ENCODE assay signal across 1 cellular context in genomic region chr1:15799928-15800835, GRCh38.
TF ChIP-seq lines count a peak whose summit lies in the region.

No MANE protein-coding gene starts in this region.

TF ChIP-seq in K562, 482 proteins besides CTCF, POLR2A, EP300 and RAD21 (continued from another document):
- TF ChIP-seq, protein P1, sequence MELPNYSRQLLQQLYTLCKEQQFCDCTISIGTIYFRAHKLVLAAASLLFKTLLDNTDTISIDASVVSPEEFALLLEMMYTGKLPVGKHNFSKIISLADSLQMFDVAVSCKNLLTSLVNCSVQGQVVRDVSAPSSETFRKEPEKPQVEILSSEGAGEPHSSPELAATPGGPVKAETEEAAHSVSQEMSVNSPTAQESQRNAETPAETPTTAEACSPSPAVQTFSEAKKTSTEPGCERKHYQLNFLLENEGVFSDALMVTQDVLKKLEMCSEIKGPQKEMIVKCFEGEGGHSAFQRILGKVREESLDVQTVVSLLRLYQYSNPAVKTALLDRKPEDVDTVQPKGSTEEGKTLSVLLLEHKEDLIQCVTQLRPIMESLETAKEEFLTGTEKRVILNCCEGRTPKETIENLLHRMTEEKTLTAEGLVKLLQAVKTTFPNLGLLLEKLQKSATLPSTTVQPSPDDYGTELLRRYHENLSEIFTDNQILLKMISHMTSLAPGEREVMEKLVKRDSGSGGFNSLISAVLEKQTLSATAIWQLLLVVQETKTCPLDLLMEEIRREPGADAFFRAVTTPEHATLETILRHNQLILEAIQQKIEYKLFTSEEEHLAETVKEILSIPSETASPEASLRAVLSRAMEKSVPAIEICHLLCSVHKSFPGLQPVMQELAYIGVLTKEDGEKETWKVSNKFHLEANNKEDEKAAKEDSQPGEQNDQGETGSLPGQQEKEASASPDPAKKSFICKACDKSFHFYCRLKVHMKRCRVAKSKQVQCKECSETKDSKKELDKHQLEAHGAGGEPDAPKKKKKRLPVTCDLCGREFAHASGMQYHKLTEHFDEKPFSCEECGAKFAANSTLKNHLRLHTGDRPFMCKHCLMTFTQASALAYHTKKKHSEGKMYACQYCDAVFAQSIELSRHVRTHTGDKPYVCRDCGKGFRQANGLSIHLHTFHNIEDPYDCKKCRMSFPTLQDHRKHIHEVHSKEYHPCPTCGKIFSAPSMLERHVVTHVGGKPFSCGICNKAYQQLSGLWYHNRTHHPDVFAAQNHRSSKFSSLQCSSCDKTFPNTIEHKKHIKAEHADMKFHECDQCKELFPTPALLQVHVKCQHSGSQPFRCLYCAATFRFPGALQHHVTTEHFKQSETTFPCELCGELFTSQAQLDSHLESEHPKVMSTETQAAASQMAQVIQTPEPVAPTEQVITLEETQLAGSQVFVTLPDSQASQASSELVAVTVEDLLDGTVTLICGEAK (IDR thresholded peaks at IDR 0.05): peak; percentile 72; the same call in 1 of the 2 replicates
- TF ChIP-seq, protein P1 (CRISPR knock-in tag; IDR thresholded peaks at IDR 0.05): no peak
- TF ChIP-seq, protein P2, sequence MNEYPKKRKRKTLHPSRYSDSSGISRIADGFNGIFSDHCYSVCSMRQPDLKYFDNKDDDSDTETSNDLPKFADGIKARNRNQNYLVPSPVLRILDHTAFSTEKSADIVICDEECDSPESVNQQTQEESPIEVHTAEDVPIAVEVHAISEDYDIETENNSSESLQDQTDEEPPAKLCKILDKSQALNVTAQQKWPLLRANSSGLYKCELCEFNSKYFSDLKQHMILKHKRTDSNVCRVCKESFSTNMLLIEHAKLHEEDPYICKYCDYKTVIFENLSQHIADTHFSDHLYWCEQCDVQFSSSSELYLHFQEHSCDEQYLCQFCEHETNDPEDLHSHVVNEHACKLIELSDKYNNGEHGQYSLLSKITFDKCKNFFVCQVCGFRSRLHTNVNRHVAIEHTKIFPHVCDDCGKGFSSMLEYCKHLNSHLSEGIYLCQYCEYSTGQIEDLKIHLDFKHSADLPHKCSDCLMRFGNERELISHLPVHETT (CRISPR knock-in tag; conservative IDR thresholded peaks at IDR 0.05 in 1 of 2, IDR thresholded peaks at IDR 0.05 in 1 of 2): peak in 1 of 2 experiments; percentile 62; a peak in 2 of 4 replicates
- no peak for TF ChIP-seq ZNF408 (CRISPR knock-in tag; IDR thresholded peaks at IDR 0.05; ENCODE audit: low read depth)
- TF ChIP-seq NFYB (IDR thresholded peaks at IDR 0.05; ENCODE audit: extremely low read depth, insufficient read length): no peak
- TF ChIP-seq MYC (IDR thresholded peaks at IDR 0.05; ENCODE audit: low read depth, low read length): peak; percentile 65
- peak; percentile 21; the same call in 1 of the 2 replicates for TF ChIP-seq MYC (CRISPR knock-in tag; IDR thresholded peaks at IDR 0.05; ENCODE audit: borderline replicate concordance, low read depth)
- no peak for TF ChIP-seq MXI1 (IDR thresholded peaks at IDR 0.05; ENCODE audit: low read depth, low read length)
- peak; percentile 80 for TF ChIP-seq ZFP36 (IDR thresholded peaks at IDR 0.05; ENCODE audit: low read depth, low read length, partially characterized antibody)
- TF ChIP-seq FIP1L1 (IDR thresholded peaks at IDR 0.05; ENCODE audit: low read depth, low read length, poor library complexity, severe bottlenecking): no peak
- TF ChIP-seq ZNF263 (CRISPR knock-in tag; IDR thresholded peaks at IDR 0.05; ENCODE audit: borderline replicate concordance): peak; percentile 78; the same call in 1 of the 2 replicates
- no peak for TF ChIP-seq DEAF1 (CRISPR knock-in tag; IDR thresholded peaks at IDR 0.05)
- TF ChIP-seq ZNF668 (CRISPR knock-in tag; IDR thresholded peaks at IDR 0.05): no peak
- TF ChIP-seq, protein P3, sequence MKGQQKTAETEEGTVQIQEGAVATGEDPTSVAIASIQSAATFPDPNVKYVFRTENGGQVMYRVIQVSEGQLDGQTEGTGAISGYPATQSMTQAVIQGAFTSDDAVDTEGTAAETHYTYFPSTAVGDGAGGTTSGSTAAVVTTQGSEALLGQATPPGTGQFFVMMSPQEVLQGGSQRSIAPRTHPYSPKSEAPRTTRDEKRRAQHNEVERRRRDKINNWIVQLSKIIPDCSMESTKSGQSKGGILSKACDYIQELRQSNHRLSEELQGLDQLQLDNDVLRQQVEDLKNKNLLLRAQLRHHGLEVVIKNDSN (CRISPR knock-in tag; IDR thresholded peaks at IDR 0.05): no peak
- 0 out of 2 replicates have a peak, but pooled peaks have one; percentile 44 for TF ChIP-seq HDAC2 (IDR thresholded peaks at IDR 0.05)
- TF ChIP-seq ZNF518B (CRISPR knock-in tag; IDR thresholded peaks at IDR 0.05): no peak
- TF ChIP-seq, protein P4, sequence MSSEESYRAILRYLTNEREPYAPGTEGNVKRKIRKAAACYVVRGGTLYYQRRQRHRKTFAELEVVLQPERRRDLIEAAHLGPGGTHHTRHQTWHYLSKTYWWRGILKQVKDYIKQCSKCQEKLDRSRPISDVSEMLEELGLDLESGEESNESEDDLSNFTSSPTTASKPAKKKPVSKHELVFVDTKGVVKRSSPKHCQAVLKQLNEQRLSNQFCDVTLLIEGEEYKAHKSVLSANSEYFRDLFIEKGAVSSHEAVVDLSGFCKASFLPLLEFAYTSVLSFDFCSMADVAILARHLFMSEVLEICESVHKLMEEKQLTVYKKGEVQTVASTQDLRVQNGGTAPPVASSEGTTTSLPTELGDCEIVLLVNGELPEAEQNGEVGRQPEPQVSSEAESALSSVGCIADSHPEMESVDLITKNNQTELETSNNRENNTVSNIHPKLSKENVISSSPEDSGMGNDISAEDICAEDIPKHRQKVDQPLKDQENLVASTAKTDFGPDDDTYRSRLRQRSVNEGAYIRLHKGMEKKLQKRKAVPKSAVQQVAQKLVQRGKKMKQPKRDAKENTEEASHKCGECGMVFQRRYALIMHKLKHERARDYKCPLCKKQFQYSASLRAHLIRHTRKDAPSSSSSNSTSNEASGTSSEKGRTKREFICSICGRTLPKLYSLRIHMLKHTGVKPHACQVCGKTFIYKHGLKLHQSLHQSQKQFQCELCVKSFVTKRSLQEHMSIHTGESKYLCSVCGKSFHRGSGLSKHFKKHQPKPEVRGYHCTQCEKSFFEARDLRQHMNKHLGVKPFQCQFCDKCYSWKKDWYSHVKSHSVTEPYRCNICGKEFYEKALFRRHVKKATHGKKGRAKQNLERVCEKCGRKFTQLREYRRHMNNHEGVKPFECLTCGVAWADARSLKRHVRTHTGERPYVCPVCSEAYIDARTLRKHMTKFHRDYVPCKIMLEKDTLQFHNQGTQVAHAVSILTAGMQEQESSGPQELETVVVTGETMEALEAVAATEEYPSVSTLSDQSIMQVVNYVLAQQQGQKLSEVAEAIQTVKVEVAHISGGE (CRISPR knock-in tag; IDR thresholded peaks at IDR 0.05): peak in 2 of 3 experiments; percentile 76 to 98; a peak in 4 of 6 replicates
- TF ChIP-seq SREBF1 (IDR thresholded peaks at IDR 0.05; ENCODE audit: borderline replicate concordance, low read depth, low read length): no peak
- TF ChIP-seq SAFB2 (IDR thresholded peaks at IDR 0.05; ENCODE audit: borderline replicate concordance, low read depth, low read length, severe bottlenecking): no peak
- TF ChIP-seq ZNF133 (CRISPR knock-in tag; IDR thresholded peaks at IDR 0.05): no peak
- TF ChIP-seq, protein P5, sequence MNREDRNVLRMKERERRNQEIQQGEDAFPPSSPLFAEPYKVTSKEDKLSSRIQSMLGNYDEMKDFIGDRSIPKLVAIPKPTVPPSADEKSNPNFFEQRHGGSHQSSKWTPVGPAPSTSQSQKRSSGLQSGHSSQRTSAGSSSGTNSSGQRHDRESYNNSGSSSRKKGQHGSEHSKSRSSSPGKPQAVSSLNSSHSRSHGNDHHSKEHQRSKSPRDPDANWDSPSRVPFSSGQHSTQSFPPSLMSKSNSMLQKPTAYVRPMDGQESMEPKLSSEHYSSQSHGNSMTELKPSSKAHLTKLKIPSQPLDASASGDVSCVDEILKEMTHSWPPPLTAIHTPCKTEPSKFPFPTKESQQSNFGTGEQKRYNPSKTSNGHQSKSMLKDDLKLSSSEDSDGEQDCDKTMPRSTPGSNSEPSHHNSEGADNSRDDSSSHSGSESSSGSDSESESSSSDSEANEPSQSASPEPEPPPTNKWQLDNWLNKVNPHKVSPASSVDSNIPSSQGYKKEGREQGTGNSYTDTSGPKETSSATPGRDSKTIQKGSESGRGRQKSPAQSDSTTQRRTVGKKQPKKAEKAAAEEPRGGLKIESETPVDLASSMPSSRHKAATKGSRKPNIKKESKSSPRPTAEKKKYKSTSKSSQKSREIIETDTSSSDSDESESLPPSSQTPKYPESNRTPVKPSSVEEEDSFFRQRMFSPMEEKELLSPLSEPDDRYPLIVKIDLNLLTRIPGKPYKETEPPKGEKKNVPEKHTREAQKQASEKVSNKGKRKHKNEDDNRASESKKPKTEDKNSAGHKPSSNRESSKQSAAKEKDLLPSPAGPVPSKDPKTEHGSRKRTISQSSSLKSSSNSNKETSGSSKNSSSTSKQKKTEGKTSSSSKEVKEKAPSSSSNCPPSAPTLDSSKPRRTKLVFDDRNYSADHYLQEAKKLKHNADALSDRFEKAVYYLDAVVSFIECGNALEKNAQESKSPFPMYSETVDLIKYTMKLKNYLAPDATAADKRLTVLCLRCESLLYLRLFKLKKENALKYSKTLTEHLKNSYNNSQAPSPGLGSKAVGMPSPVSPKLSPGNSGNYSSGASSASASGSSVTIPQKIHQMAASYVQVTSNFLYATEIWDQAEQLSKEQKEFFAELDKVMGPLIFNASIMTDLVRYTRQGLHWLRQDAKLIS (CRISPR knock-in tag; IDR thresholded peaks at IDR 0.05): no peak
- no peak for TF ChIP-seq RBM34 (IDR thresholded peaks at IDR 0.05; ENCODE audit: borderline replicate concordance, insufficient read depth, low read length)
- TF ChIP-seq ZFX (CRISPR knock-in tag; IDR thresholded peaks at IDR 0.05): no peak
- TF ChIP-seq ZBTB33 (CRISPR knock-in tag; IDR thresholded peaks at IDR 0.05): no peak
